ENCODE assay signal across 18 cellular contexts in the genomic region with DNA sequence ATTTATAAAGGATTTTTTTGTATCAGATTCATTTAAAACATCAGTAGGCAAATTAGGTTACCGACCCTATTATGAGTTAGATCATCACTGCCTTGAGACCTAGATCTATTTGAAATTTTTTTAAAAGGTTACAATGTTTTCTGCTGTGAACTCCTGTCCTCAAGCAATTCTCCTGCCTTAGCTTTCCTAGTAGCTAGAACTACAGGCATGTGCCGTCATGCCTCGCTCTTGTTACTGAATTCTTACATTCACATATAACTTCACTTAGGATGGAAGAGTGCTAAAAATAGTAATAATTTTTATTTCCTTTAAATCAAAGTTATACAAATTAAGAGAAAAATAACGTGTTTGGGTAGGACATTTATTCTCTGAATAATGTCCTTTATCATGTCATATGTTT.
"Had no signal": no experiment of that assay in that cellular context is flagged by ENCODE, and none has a peak within 500 bp of the region (broad histone marks: within the 10 kb centered on the region; RNA-seq: fewer than 3 reads in every experiment).

No MANE protein-coding gene starts in this region.

- DNase-seq: dorsolateral prefrontal cortex; effector CD4-positive, alpha-beta T cell; hypothalamus; kidney; mesenchymal stem cell; mucosa of descending colon; naive B cell; pancreas; right lobe of liver; small intestine; stimulated activated CD4-positive, alpha-beta T cell treated with anti-CD3 and anti-CD28 coated beads, Interleukin-15, amount 100 ng/mL, for 24 hours; stimulated activated CD4-positive, alpha-beta T cell treated with anti-CD3 and anti-CD28 coated beads, Interleukin-2, amount 100 ng/mL, for 48 hours; stimulated activated naive B cell treated with anti-CD40 and anti-IgM and Interleukin-4, amounts not matched to agents 10 μg/mL and 1 μg/mL and 100 μg/mL, for 72 hours; thyroid gland; trophoblast cell had no signal

- H3K27ac ChIP-seq: dorsolateral prefrontal cortex, esophagus muscularis mucosa, neutrophil, pancreas, right lobe of liver, thyroid gland had no signal

- H3K36me3 ChIP-seq: esophagus muscularis mucosa, neutrophil, pancreas, right lobe of liver, thyroid gland had no signal

- H3K9me3 ChIP-seq: esophagus muscularis mucosa, mucosa of descending colon, neutrophil, pancreas, right lobe of liver, thyroid gland had no signal

- H3K4me3 ChIP-seq: dorsolateral prefrontal cortex, esophagus muscularis mucosa, lung, mucosa of descending colon, pancreas, right lobe of liver, thyroid gland had no signal

- H3K4me1 ChIP-seq: pancreas, right lobe of liver, thyroid gland had no signal

- H3K27me3 ChIP-seq: esophagus muscularis mucosa, neutrophil, right lobe of liver, thyroid gland had no signal
